ENCODE assay signal across 19 cellular contexts in the genomic region with DNA sequence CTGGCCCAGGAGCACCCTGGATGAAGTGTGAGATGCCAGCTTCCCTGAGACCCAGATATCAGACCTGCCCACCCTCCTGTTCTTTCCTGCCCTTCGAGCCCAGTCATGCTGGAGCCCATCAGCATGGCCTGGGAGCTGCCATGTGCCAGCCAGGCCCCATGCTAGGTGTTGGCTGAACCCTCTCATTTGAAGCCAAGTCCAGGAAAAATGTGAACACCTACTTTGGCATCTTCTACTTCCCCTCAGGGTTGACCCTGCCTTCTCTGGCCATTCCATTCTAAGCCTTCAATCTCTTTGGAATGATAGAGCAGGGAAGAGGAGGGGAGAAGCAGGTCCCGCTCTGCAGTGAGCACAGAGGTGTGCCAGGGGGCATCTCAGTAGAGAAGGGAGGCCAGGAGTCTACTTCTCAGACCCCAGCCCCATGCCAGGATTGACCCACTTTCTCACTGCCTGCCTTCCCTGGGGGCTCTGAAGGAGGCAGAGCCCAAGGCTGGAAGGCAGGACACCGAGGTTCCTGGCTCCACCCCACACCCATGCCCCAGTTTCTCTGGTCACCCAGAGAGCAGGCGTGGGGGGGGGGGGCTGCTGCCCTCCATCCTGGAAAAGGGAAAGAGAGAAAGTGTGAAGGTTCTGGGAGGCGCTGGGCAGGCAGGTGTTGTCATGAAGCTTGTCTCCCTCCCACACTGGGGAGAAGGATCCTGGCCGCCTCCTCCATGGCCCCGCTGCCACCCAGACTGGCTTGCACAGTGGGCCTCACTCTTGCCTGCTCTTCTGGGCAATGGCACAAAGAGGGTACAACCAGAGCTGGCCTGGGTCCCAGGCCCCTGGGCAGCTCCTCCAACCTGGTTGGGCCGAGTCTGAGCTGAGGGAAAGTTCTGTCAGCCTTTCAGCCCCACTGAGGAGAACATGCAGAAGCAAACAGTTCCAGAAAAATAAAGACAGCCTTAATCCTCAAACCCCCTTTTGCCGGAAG. TPM values are rescaled to one million over a fixed set of nuclear protein-coding genes. Genes with fewer than 3 reads are reported as not detected.
DNase-seq lines count a peak whose midpoint lies in the region; ATAC-seq, FAIRE-seq and TF ChIP-seq lines count a peak whose summit lies in the region.
"Had no signal": no experiment of that assay in that cellular context is flagged by ENCODE, and none has a peak within 500 bp of the region (broad histone marks: within the 10 kb centered on the region; RNA-seq: fewer than 3 reads in every experiment).

No MANE protein-coding gene starts in this region.

- no peak overlapping the region for H3K27ac ChIP-seq in CD4-positive, alpha-beta T cell (ENCODE audit: low read depth, low read length)
- peak overlapping the region; percentile 81 to 95 for H3K27ac ChIP-seq in ascending aorta
- H3K27ac ChIP-seq in right cardiac atrium (ENCODE audit: low read length): peak overlapping the region; percentile 35
- H3K27ac ChIP-seq in spleen: peak overlapping the region in 6 of 8 donors; percentile 31 to 81 (median 42)
- H3K27ac ChIP-seq: HL-60 had no signal

- H3K4me1 ChIP-seq in ascending aorta (peaks cover 18 to 57% of the 10 kb centered on the region in 2 donors), right cardiac atrium (ENCODE audit: control insufficient read depth, insufficient read depth, low read length) (peaks cover 34% of the 10 kb centered on the region), spleen (peaks cover 49 to 100% (median 75%) of the 10 kb centered on the region in 6 donors)

- 78% methylated on average over 9 of the region's 9 CpGs for WGBS in right cardiac atrium
- WGBS in spleen, 5 donors: 74 to 88% (median 84%) methylated on average over 9 of the region's 9 CpGs

- TF ChIP-seq POLR2A in spleen (IDR thresholded peaks at IDR 0.05): no peak
- TF ChIP-seq POLR2A in GM12892 (IDR thresholded peaks at IDR 0.05; ENCODE audit: low read depth, low read length): no peak

- H3K9me3 ChIP-seq in CD4-positive, alpha-beta T cell (ENCODE audit: control insufficient read depth, low read length): no peaks in the 10 kb centered on the region
- H3K9me3 ChIP-seq in ascending aorta: no peaks in the 10 kb centered on the region
- no peaks in the 10 kb centered on the region for H3K9me3 ChIP-seq in right cardiac atrium (ENCODE audit: control insufficient read depth, low read length)
- H3K9me3 ChIP-seq in spleen: no peaks in the 10 kb centered on the region

- H3K36me3 Mint-ChIP-seq in CD4-positive, alpha-beta T cell (ENCODE audit: low read depth): peaks cover 19% of the 10 kb centered on the region
- peaks cover 3% of the 10 kb centered on the region for H3K36me3 Mint-ChIP-seq in activated T-cell treated with anti-CD3 and anti-CD28 coated beads, Interleukin-2, amount 50 U/mL, for 4 hours (ENCODE audit: insufficient read depth)
- H3K36me3 Mint-ChIP-seq: activated CD8-positive, alpha-beta memory T cell treated with anti-CD3 and anti-CD28 coated beads, Interleukin-2, amount 10 ng/mL, durations not matched to agents 7 days and 5 days had no signal

- peaks cover 45% of the 10 kb centered on the region for H3K4me1 Mint-ChIP-seq in CD4-positive, alpha-beta T cell (ENCODE audit: low read depth)
- peaks cover 33% of the 10 kb centered on the region for H3K4me1 Mint-ChIP-seq in activated T-cell treated with anti-CD3 and anti-CD28 coated beads, Interleukin-2, amount 50 U/mL, for 4 hours (ENCODE audit: low read depth)

- ATAC-seq in CD4-positive, alpha-beta T cell (ENCODE audit: poor library complexity): no peak
- no peak for ATAC-seq in right cardiac atrium
- no peak for ATAC-seq in activated T-cell treated with anti-CD3 and anti-CD28 coated beads, Interleukin-2, amount 50 U/mL, for 4 hours
- ATAC-seq: activated CD8-positive, alpha-beta memory T cell treated with anti-CD3 and anti-CD28 coated beads, Interleukin-2, amount 10 ng/mL, durations not matched to agents 7 days and 5 days; stimulated activated naive CD8-positive, alpha-beta T cell treated with anti-CD3 and anti-CD28 coated beads, Interleukin-15, amount 100 ng/mL, for 72 hours had no signal

- no peak for TF ChIP-seq CTCF in CD4-positive, alpha-beta T cell (IDR thresholded peaks at IDR 0.05)
- no peak for TF ChIP-seq CTCF in ascending aorta (IDR thresholded peaks at IDR 0.05)
- no peak for TF ChIP-seq CTCF in spleen (IDR thresholded peaks at IDR 0.05 in 8 of 11, conservative IDR thresholded peaks at IDR 0.05 in 3 of 11)

- H3K9me3 Mint-ChIP-seq in CD4-positive, alpha-beta T cell: no peaks in the 10 kb centered on the region
- no peaks in the 10 kb centered on the region for H3K9me3 Mint-ChIP-seq in activated T-cell treated with anti-CD3 and anti-CD28 coated beads, Interleukin-2, amount 50 U/mL, for 4 hours
- H3K9me3 Mint-ChIP-seq: activated T-helper 2 cell treated with anti-CD3 and anti-CD28 coated beads, Interferon-gamma antibody, Interleukin-2, Interleukin-4, amounts not matched to agents 10 μg/mL and 5 μg/mL and 100 μg/mL, durations not matched to agents 14 hours and 24 hours and 36 hours; CD8-positive, alpha-beta memory T cell; HFFc6; stimulated activated naive CD8-positive, alpha-beta T cell treated with anti-CD3 and anti-CD28 coated beads, Interleukin-15, amount 100 ng/mL, for 72 hours had no signal

- no peaks in the 10 kb centered on the region for H3K27me3 ChIP-seq in CD4-positive, alpha-beta T cell (ENCODE audit: control insufficient read depth, insufficient read depth, low read length)
- H3K27me3 ChIP-seq in ascending aorta: no peaks in the 10 kb centered on the region
- no peaks in the 10 kb centered on the region for H3K27me3 ChIP-seq in right cardiac atrium (ENCODE audit: control insufficient read depth, insufficient read depth)
- H3K27me3 ChIP-seq in spleen (replicated peaks in 1 of 7): no peaks in the 10 kb centered on the region

- intact Hi-C loops in CD4-positive, alpha-beta T cell (cut with DNase I, micrococcal nuclease): no loop called here
- intact Hi-C loops in ascending aorta (cut with DNase I): no loop called here
- intact Hi-C loops in right cardiac atrium (cut with DNase I): loop anchor here in 1 of 4 donors (10.0 kb wide), 1 partner anchor 99 kb away; the partner anchor contains the start of gene TMEM101
- intact Hi-C loops in spleen (cut with DNase I; ENCODE audit: low total_unique reads): no loop called here

- peak overlapping the region; percentile 28 for H3K27ac Mint-ChIP-seq in CD4-positive, alpha-beta T cell
- H3K27ac Mint-ChIP-seq: activated CD8-positive, alpha-beta memory T cell treated with anti-CD3 and anti-CD28 coated beads, Interleukin-2, amount 10 ng/mL, durations not matched to agents 7 days and 5 days; activated T-helper 2 cell treated with anti-CD3 and anti-CD28 coated beads, Interferon-gamma antibody, Interleukin-2, Interleukin-4, amounts not matched to agents 10 μg/mL and 5 μg/mL and 100 μg/mL, durations not matched to agents 14 hours and 24 hours and 36 hours had no signal

- H3K36me3 ChIP-seq in ascending aorta: peaks cover 24 to 41% of the 10 kb centered on the region in 2 donors
- H3K36me3 ChIP-seq in spleen: peaks cover 0 to 58% (median 15%) of the 10 kb centered on the region in 6 donors

- no peaks in the 10 kb centered on the region for H3K27me3 Mint-ChIP-seq in CD4-positive, alpha-beta T cell
- H3K27me3 Mint-ChIP-seq in activated T-cell treated with anti-CD3 and anti-CD28 coated beads, Interleukin-2, amount 50 U/mL, for 4 hours (ENCODE audit: low read depth): no peaks in the 10 kb centered on the region
- H3K27me3 Mint-ChIP-seq: activated CD8-positive, alpha-beta memory T cell treated with anti-CD3 and anti-CD28 coated beads, Interleukin-2, amount 10 ng/mL, durations not matched to agents 7 days and 5 days; CD8-positive, alpha-beta memory T cell; stimulated activated naive CD8-positive, alpha-beta T cell treated with anti-CD3 and anti-CD28 coated beads, Interleukin-15, amount 100 ng/mL, for 72 hours had no signal

- POLR2A ChIA-PET in CD4-positive, alpha-beta T cell (lab: Charles Lee): interaction anchor here (1.6 kb wide), 1 partner anchor 9 kb away, joined by 4 read pairs; the partner anchor contains the start of gene HDAC5

- no peak for DNase-seq in CD4-positive, alpha-beta T cell
- DNase-seq in ascending aorta (ENCODE audit: low spot score in 2 of 2) (no peak), right cardiac atrium (no peak), spleen (no peak), GM12892 (ENCODE audit: insufficient read length) (no peak), NCI-H2029 (lab: John Stamatoyannopoulos, UW) (no peak)
- no peak for DNase-seq in activated T-cell treated with anti-CD3 and anti-CD28 coated beads, Interleukin-2, amount 50 U/mL, for 4 hours
- DNase-seq: activated CD8-positive, alpha-beta memory T cell treated with anti-CD3 and anti-CD28 coated beads, Interleukin-2, amount 10 ng/mL, durations not matched to agents 7 days and 5 days; CD8-positive, alpha-beta memory T cell; effector CD4-positive, alpha-beta T cell; HFFc6; NCI-H187; NCI-H446 treated with DMSO at 0.1 percent for 48 hours; stimulated activated naive CD8-positive, alpha-beta T cell treated with anti-CD3 and anti-CD28 coated beads, Interleukin-15, amount 100 ng/mL, for 72 hours had no signal

- no peak overlapping the region for H3K4me3 Mint-ChIP-seq in CD4-positive, alpha-beta T cell
- no peak overlapping the region for H3K4me3 Mint-ChIP-seq in activated T-cell treated with anti-CD3 and anti-CD28 coated beads, Interleukin-2, amount 50 U/mL, for 4 hours
- H3K4me3 Mint-ChIP-seq: activated CD8-positive, alpha-beta memory T cell treated with anti-CD3 and anti-CD28 coated beads, Interleukin-2, amount 10 ng/mL, durations not matched to agents 7 days and 5 days; HFFc6; stimulated activated naive CD8-positive, alpha-beta T cell treated with anti-CD3 and anti-CD28 coated beads, Interleukin-15, amount 100 ng/mL, for 72 hours had no signal

- no peak overlapping the region for H3K4me3 ChIP-seq in ascending aorta
- no peak overlapping the region for H3K4me3 ChIP-seq in right cardiac atrium (ENCODE audit: low read length)
- no peak overlapping the region for H3K4me3 ChIP-seq in spleen

- no peak for FAIRE-seq in GM12892 (lab: Jason Lieb, UNC)
- FAIRE-seq: bronchial epithelial cell, TTC549 had no signal

- CTCF ChIA-PET in CD4-positive, alpha-beta T cell (lab: Charles Lee): interaction anchor here (1.2 kb wide), 1 partner anchor 16 kb away, joined by 4 read pairs; no protein-coding TSS in a partner anchor

RNA-seq across cellular contexts. Expression of gene HDAC5, which starts 9.3 kb away (rescaled TPM):
- 10 to 100 TPM; 92.0 to 92.5 TPM for total RNA-seq in CD4-positive, alpha-beta T cell
- total RNA-seq in ascending aorta (189 TPM), right cardiac atrium (10 to 100 TPM; 47.9 to 89.2 (median 74.4) TPM), spleen (10 to 100 TPM; 42.3 to 72.9 (median 59.4) TPM)
- polyA plus RNA-seq in right cardiac atrium (72.4 TPM), spleen (10 to 100 TPM; 18.5 to 39.9 (median 22.4) TPM)
- polyA plus RNA-seq in GM12892 (2012; ENCODE audit: missing spikeins): 8.7 TPM
- 10 to 100 TPM; 14.6 to 19.7 (median 16.2) TPM for total RNA-seq in activated T-cell treated with anti-CD3 and anti-CD28 coated beads, Interleukin-2, amount 50 U/mL, for 4 hours

RNA-seq across cellular contexts. Expression of gene HROB, which starts 27.6 kb away (rescaled TPM):
- 1 to 10 TPM; 1.6 TPM for total RNA-seq in CD4-positive, alpha-beta T cell
- total RNA-seq in ascending aorta (not detected), right cardiac atrium (1 to 10 TPM in 1 of 4 donors, under 1 TPM in 3; 0.47 to 1.4 (median 0.76) TPM), spleen (1 to 10 TPM; 1.3 to 4.1 (median 1.8) TPM)
- polyA plus RNA-seq in right cardiac atrium (0.38 TPM), spleen (1 to 10 TPM in 2 of 3 donors, under 1 TPM in 1; 0.83 to 1.0 (median 1.0) TPM)
- polyA plus RNA-seq in GM12892 (2012; ENCODE audit: missing spikeins): 4.0 TPM
- 1 to 10 TPM; 6.4 to 9.4 (median 7.9) TPM for total RNA-seq in activated T-cell treated with anti-CD3 and anti-CD28 coated beads, Interleukin-2, amount 50 U/mL, for 4 hours
- polyA plus RNA-seq: CD8-positive, alpha-beta memory T cell had no signal

RNA-seq across cellular contexts. Expression of gene G6PC3, which starts 43.6 kb away (rescaled TPM):
- 1 to 10 TPM; 5.6 to 5.8 TPM for total RNA-seq in CD4-positive, alpha-beta T cell
- total RNA-seq in ascending aorta: 111 TPM
- total RNA-seq in right cardiac atrium: 10 to 100 TPM; 31.9 to 46.9 (median 38.5) TPM
- 71.4 TPM for polyA plus RNA-seq in right cardiac atrium
- 10 to 100 TPM; 24.9 to 49.2 (median 39.2) TPM for total RNA-seq in spleen
- 10 to 100 TPM; 28.9 to 36.8 (median 35.9) TPM for polyA plus RNA-seq in spleen
- 21.7 TPM for polyA plus RNA-seq in GM12892 (2012; ENCODE audit: missing spikeins)
- 10 to 100 TPM; 24.7 to 28.4 (median 24.9) TPM for total RNA-seq in activated T-cell treated with anti-CD3 and anti-CD28 coated beads, Interleukin-2, amount 50 U/mL, for 4 hours

RNA-seq across cellular contexts. Expression of gene LSM12, which starts 47.7 kb away (rescaled TPM):
- total RNA-seq in CD4-positive, alpha-beta T cell: 10 to 100 TPM; 34.6 to 36.1 TPM
- total RNA-seq in ascending aorta: 12.5 TPM
- 10 to 100 TPM; 44.5 to 54.9 (median 49.3) TPM for total RNA-seq in right cardiac atrium
- 35.0 TPM for polyA plus RNA-seq in right cardiac atrium
- 10 to 100 TPM; 21.6 to 43.1 (median 39.4) TPM for total RNA-seq in spleen
- 10 to 100 TPM; 18.9 to 30.4 (median 22.4) TPM for polyA plus RNA-seq in spleen
- 57.6 TPM for polyA plus RNA-seq in GM12892 (2012; ENCODE audit: missing spikeins)
- 10 to 100 TPM; 77.6 to 88.2 (median 85.9) TPM for total RNA-seq in activated T-cell treated with anti-CD3 and anti-CD28 coated beads, Interleukin-2, amount 50 U/mL, for 4 hours

RNA-seq across cellular contexts. Expression of gene ASB16, which starts 56.4 kb away (rescaled TPM):
- total RNA-seq in CD4-positive, alpha-beta T cell: under 1 TPM in 1 of 2 experiments, not detected in 1; 0.11 TPM
- total RNA-seq in ascending aorta (not detected), right cardiac atrium (10 to 100 TPM in 2 of 4 donors, 1 to 10 TPM in 2; 5.3 to 11.3 (median 9.7) TPM), spleen (under 1 TPM in 1 of 7 donors, not detected in 6; 0.57 TPM)
- polyA plus RNA-seq in right cardiac atrium (5.4 TPM), spleen (under 1 TPM in 2 of 3 donors, not detected in 1; 0.09 to 0.16 TPM)
- polyA plus RNA-seq in GM12892 (2012; ENCODE audit: missing spikeins): 1.5 TPM
- under 1 TPM in 2 of 3 donors, not detected in 1; 0.08 to 0.11 TPM for total RNA-seq in activated T-cell treated with anti-CD3 and anti-CD28 coated beads, Interleukin-2, amount 50 U/mL, for 4 hours
- total RNA-seq: bronchial epithelial cell, osteocyte had no signal
